ENCODE assay signal across 1 cellular context in genomic region chr5:76608833-76609232, GRCh38.
TF ChIP-seq lines count a peak whose summit lies in the region.

No MANE protein-coding gene starts in this region.

TF ChIP-seq in HCT116, 20 proteins besides CTCF, POLR2A, EP300 and RAD21 (continued from another document):
- no peak for TF ChIP-seq CEBPB (IDR thresholded peaks at IDR 0.05; ENCODE audit: low read depth)
- TF ChIP-seq SRF (IDR thresholded peaks at IDR 0.05; ENCODE audit: low read depth), result no peak
- no peak for TF ChIP-seq YY1 (IDR thresholded peaks at IDR 0.05; ENCODE audit: extremely low read depth, insufficient replicate concordance, low read depth, low read length)
- no peak for TF ChIP-seq FOSL1 (IDR thresholded peaks at IDR 0.05; ENCODE audit: low read depth)
- TF ChIP-seq MAX (IDR thresholded peaks at IDR 0.05), result no peak
- no peak for TF ChIP-seq SP1 (IDR thresholded peaks at IDR 0.05; ENCODE audit: low read depth)
- no peak for TF ChIP-seq ATF3 (IDR thresholded peaks at IDR 0.05)
